ENCODE assay signal across 19 cellular contexts in genomic region chr6:130587778-130588520, GRCh38.
DNase-seq lines count a peak whose midpoint lies in the region; ATAC-seq, FAIRE-seq and TF ChIP-seq lines count a peak whose summit lies in the region.
"Had no signal": no experiment of that assay in that cellular context is flagged by ENCODE, and none has a peak within 500 bp of the region (broad histone marks: within the 10 kb centered on the region; RNA-seq: fewer than 3 reads in every experiment).

No MANE protein-coding gene starts in this region.

- FAIRE-seq in RCC 7860 (lab: Jason Lieb, UNC), result no peak
- no peak for FAIRE-seq in endothelial cell of umbilical vein (lab: Jason Lieb, UNC)

- no peaks in the 10 kb centered on the region for H3K4me1 ChIP-seq in endothelial cell of umbilical vein (ENCODE audit: control insufficient read depth, extremely low read depth, insufficient read depth, low read length)
- H3K4me1 ChIP-seq: heart right ventricle, right atrium auricular region had no signal

- CTCF ChIA-PET in endothelial cell of umbilical vein (lab: Charles Lee), result interaction anchor here (1.3 to 1.7 kb wide), 3 partner anchors 11 to 110 kb away, joined by 4 to 7 read pairs (median 4); no protein-coding TSS in a partner anchor
- CTCF ChIA-PET in CD4-positive, alpha-beta T cell (lab: Charles Lee), result interaction anchor here (1.5 kb wide), 1 partner anchor 60 kb away, joined by 3 read pairs; no protein-coding TSS in a partner anchor

- H2AFZ ChIP-seq in endothelial cell of umbilical vein (ENCODE audit: low read depth, low read length), result no peak overlapping the region

- no peak overlapping the region for H3K4me3 ChIP-seq in endothelial cell of umbilical vein (replicated peaks in 1 of 3; ENCODE audit: insufficient read depth in 1 of 3, low read depth in 1 of 3, low read length in 3 of 3)
- H3K4me3 ChIP-seq: heart right ventricle, right atrium auricular region had no signal

- H3K9me3 ChIP-seq in endothelial cell of umbilical vein (replicated peaks; ENCODE audit: control insufficient read depth, insufficient read depth, low read length), result no peaks in the 10 kb centered on the region
- peaks cover 6% of the 10 kb centered on the region for H3K9me3 ChIP-seq in CD4-positive, alpha-beta T cell (ENCODE audit: control insufficient read depth, low read length)

- no peak overlapping the region for H3K4me3 Mint-ChIP-seq in CD4-positive, alpha-beta T cell
- H3K4me3 Mint-ChIP-seq: CD8-positive, alpha-beta T cell; effector memory CD8-positive, alpha-beta T cell; naive thymus-derived CD8-positive, alpha-beta T cell; type B pancreatic cell had no signal

- no peaks in the 10 kb centered on the region for H3K27me3 ChIP-seq in endothelial cell of umbilical vein (ENCODE audit: control insufficient read depth in 2 of 2, insufficient read depth in 2 of 2, low read length in 2 of 2)
- no peaks in the 10 kb centered on the region for H3K27me3 ChIP-seq in CD4-positive, alpha-beta T cell (ENCODE audit: control insufficient read depth, insufficient read depth, low read length)
- H3K27me3 ChIP-seq: heart right ventricle, right atrium auricular region had no signal

- H3K27me3 Mint-ChIP-seq in CD4-positive, alpha-beta T cell, result no peaks in the 10 kb centered on the region
- H3K27me3 Mint-ChIP-seq: effector memory CD8-positive, alpha-beta T cell; naive thymus-derived CD8-positive, alpha-beta T cell; type B pancreatic cell had no signal

- H3K36me3 ChIP-seq in endothelial cell of umbilical vein (ENCODE audit: control insufficient read depth in 2 of 2, extremely low read depth in 1 of 2, insufficient read depth in 2 of 2, low read length in 2 of 2), result no peaks in the 10 kb centered on the region
- H3K36me3 ChIP-seq: heart right ventricle, right atrium auricular region had no signal

- H3K27ac ChIP-seq in endothelial cell of umbilical vein (ENCODE audit: insufficient read depth, low read depth, low read length), result no peak overlapping the region
- no peak overlapping the region for H3K27ac ChIP-seq in CD4-positive, alpha-beta T cell (ENCODE audit: low read depth, low read length)
- H3K27ac ChIP-seq: heart right ventricle, right atrium auricular region had no signal

- TF ChIP-seq CTCF in endothelial cell of umbilical vein (IDR thresholded peaks at IDR 0.05; ENCODE audit: extremely low read depth in 1 of 2, insufficient read depth in 1 of 2, low read depth in 1 of 2, low read length in 2 of 2), result no peak
- TF ChIP-seq CTCF in CD4-positive, alpha-beta T cell (IDR thresholded peaks at IDR 0.05), result no peak

- H3K9me1 ChIP-seq in endothelial cell of umbilical vein (replicated peaks; ENCODE audit: control insufficient read depth, extremely low read depth, insufficient read depth, low read length), result no peaks in the 10 kb centered on the region

- peaks cover 23% of the 10 kb centered on the region for H3K4me1 Mint-ChIP-seq in CD4-positive, alpha-beta T cell (ENCODE audit: low read depth)

- peak; percentile 43 for DNase-seq in GM04504 (ENCODE audit: low read depth)
- DNase-seq in RCC 7860 (ENCODE audit: low spot score), result peak; percentile 59
- DNase-seq in endothelial cell of umbilical vein (ENCODE audit: low read depth, low spot score), result no peak
- DNase-seq in non-pigmented ciliary epithelial cell (ENCODE audit: low read depth), result peak; percentile 86
- DNase-seq in activated CD4-positive, CD25-positive, alpha-beta regulatory T cell (lab: John Stamatoyannopoulos, UW), result no peak
- no peak for DNase-seq in activated naive CD4-positive, alpha-beta T cell (lab: John Stamatoyannopoulos, UW)
- no peak for DNase-seq in CD4-positive, alpha-beta T cell
- DNase-seq: CD8-positive, alpha-beta T cell; central memory CD4-positive, alpha-beta T cell; effector memory CD8-positive, alpha-beta T cell; heart right ventricle; left ventricle myocardium superior; naive thymus-derived CD8-positive, alpha-beta T cell; NCI-H1417; NCI-H446; stimulated activated CD4-positive, alpha-beta T cell treated with anti-CD3 and anti-CD28 coated beads, Interleukin-4, amount 100 ng/mL, for 24 hours had no signal

- H3K27ac Mint-ChIP-seq in CD4-positive, alpha-beta T cell, result no peak overlapping the region
- H3K27ac Mint-ChIP-seq: CD8-positive, alpha-beta T cell; effector memory CD8-positive, alpha-beta T cell; naive thymus-derived CD8-positive, alpha-beta T cell; type B pancreatic cell had no signal

- H3K4me2 ChIP-seq in endothelial cell of umbilical vein (ENCODE audit: insufficient read depth, low read length), result no peak overlapping the region

- H3K36me3 Mint-ChIP-seq in CD4-positive, alpha-beta T cell (ENCODE audit: low read depth), result no peaks in the 10 kb centered on the region
- H3K36me3 Mint-ChIP-seq: CD8-positive, alpha-beta T cell; type B pancreatic cell had no signal

- BruUV-seq in endothelial cell of umbilical vein (replicated peaks; lab: Mats Ljungman, UMichigan), result no TSS peak

- no peaks in the 10 kb centered on the region for H3K79me2 ChIP-seq in endothelial cell of umbilical vein (ENCODE audit: control insufficient read depth, insufficient read depth, low read length)

- no peak overlapping the region for H3K9ac ChIP-seq in endothelial cell of umbilical vein (replicated peaks; ENCODE audit: extremely low read depth, insufficient read depth, low read length)

- POLR2A ChIA-PET in endothelial cell of umbilical vein (lab: Charles Lee), result interaction anchor here (0.7 kb wide), 1 partner anchor 14 kb away, joined by 3 read pairs; no protein-coding TSS in a partner anchor
- POLR2A ChIA-PET in CD4-positive, alpha-beta T cell (lab: Charles Lee), result interaction anchor here (1.2 kb wide), 1 partner anchor 11 kb away, joined by 3 read pairs; no protein-coding TSS in a partner anchor

- intact Hi-C loops in endothelial cell of umbilical vein (cut with micrococcal nuclease), result no loop called here
- intact Hi-C loops in CD4-positive, alpha-beta T cell (cut with DNase I, micrococcal nuclease), result no loop called here

- dilution Hi-C loops in endothelial cell of umbilical vein (cut with MboI; ENCODE audit: extremely low pct_ligation_motif_present, low sequenced_read_pairs), result no loop called here

- no peak for TF ChIP-seq POLR2A in endothelial cell of umbilical vein (IDR thresholded peaks at IDR 0.05; ENCODE audit: low read depth, low read length)

- H3K9me3 Mint-ChIP-seq in CD4-positive, alpha-beta T cell, result peaks cover 5% of the 10 kb centered on the region
- H3K9me3 Mint-ChIP-seq: type B pancreatic cell had no signal

- no peak for ATAC-seq in HG03108 (IDR thresholded peaks at IDR 0.05; ENCODE audit: unreplicated experiment)
- ATAC-seq in CD4-positive, alpha-beta T cell (ENCODE audit: poor library complexity), result no peak
- ATAC-seq: CD8-positive, alpha-beta T cell; effector memory CD8-positive, alpha-beta T cell; heart right ventricle; left ventricle myocardium superior; naive thymus-derived CD8-positive, alpha-beta T cell had no signal

- no peaks in the 10 kb centered on the region for H4K20me1 ChIP-seq in endothelial cell of umbilical vein (replicated peaks; ENCODE audit: control insufficient read depth, extremely low read depth, insufficient read depth, low read length)

TF ChIP-seq in endothelial cell of umbilical vein, 7 proteins besides CTCF, POLR2A, EP300 and RAD21:
- TF ChIP-seq GATA2 (IDR thresholded peaks at IDR 0.05; ENCODE audit: insufficient read depth, insufficient read length, low read depth, low read length) (no peak), FOS (IDR thresholded peaks at IDR 0.05; ENCODE audit: borderline replicate concordance, insufficient read depth, low read length) (peak; percentile 3), MAX (IDR thresholded peaks at IDR 0.05; ENCODE audit: insufficient read depth, insufficient read length) (no peak), JUN (IDR thresholded peaks at IDR 0.05; ENCODE audit: borderline replicate concordance, insufficient read depth, insufficient read length, low read depth) (no peak)

Comparison
In these comparisons a context has a peak if more than half of its experiments do, and no peak if none do; other contexts are left out.
1. DNase-seq: peak in GM04504 (single experiment), RCC 7860 (single experiment) and non-pigmented ciliary epithelial cell (single experiment); none in endothelial cell of umbilical vein (single experiment), activated CD4-positive, CD25-positive, alpha-beta regulatory T cell (0 of 4), activated naive CD4-positive, alpha-beta T cell (0 of 4) and CD4-positive, alpha-beta T cell (0 of 10).